19 cellular contexts compared by ENCODE assay signal in the genomic region with DNA sequence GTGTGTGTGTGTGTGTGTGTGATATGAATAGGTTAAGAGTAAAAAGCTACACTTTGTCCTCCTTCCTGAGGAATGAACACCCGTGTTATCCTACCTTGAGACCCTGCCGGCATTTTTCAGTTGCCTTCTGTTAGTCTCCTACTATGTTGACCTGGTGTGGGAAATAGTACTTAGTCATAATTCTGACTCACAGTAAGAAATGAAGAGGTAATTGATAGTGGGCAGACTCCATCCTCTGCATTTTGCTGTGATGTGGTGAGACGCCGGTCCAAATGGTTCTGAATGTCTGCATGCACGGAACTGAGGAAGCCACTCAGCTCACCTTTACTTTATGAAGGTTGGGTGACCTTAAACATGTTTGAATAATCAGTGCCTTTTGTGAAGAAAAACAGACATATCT. TPM values are rescaled to one million over a fixed set of nuclear protein-coding genes. Genes with fewer than 3 reads are reported as not detected.
A peak's percentile ranks its signal among the peaks of the same experiment; 100 is the strongest.
DNase-seq lines count a peak whose midpoint lies in the region; FAIRE-seq and TF ChIP-seq lines count a peak whose summit lies in the region.
"Had no signal": no experiment of that assay in that cellular context is flagged by ENCODE, and none has a peak within 500 bp of the region (broad histone marks: within the 10 kb centered on the region; RNA-seq: fewer than 3 reads in every experiment).

No MANE protein-coding gene starts in this region.

- no peaks in the 10 kb centered on the region for H3K36me3 ChIP-seq in smooth muscle cell (ENCODE audit: low read depth)
- H3K36me3 ChIP-seq: colonic mucosa, gastrocnemius medialis, lower lobe of right lung, pancreas, Peyer's patch, tibial artery, WERI-Rb-1 had no signal

- H3K27ac ChIP-seq in smooth muscle cell (ENCODE audit: low read depth): peak overlapping the region; percentile 47
- H3K27ac ChIP-seq: colonic mucosa, gastrocnemius medialis, lower lobe of right lung, pancreas, Peyer's patch, tibial artery, WERI-Rb-1 had no signal

- H3F3A ChIP-seq in smooth muscle cell (ENCODE audit: low read depth): no peaks in the 10 kb centered on the region

- DNase-seq in activated naive CD4-positive, alpha-beta T cell treated with anti-CD3 and anti-CD28 coated beads for 36 hours: no peak
- peak; percentile 41 for DNase-seq in RCC 7860 (ENCODE audit: low spot score)
- DNase-seq in astrocyte of the hippocampus (ENCODE audit: low read depth, low spot score): peak; percentile 39
- no peak for DNase-seq in smooth muscle cell (lab: John Stamatoyannopoulos, UW; ENCODE audit: unreplicated experiment)
- DNase-seq in dermis blood vessel endothelial cell: no peak
- no peak for DNase-seq in CD14-positive monocyte (ENCODE audit: low spot score)
- DNase-seq in cerebellar cortex (ENCODE audit: low spot score): no peak
- DNase-seq: AML-193, anterior cingulate cortex, colonic mucosa, gastrocnemius medialis, lower lobe of right lung, NCI-H146, pancreas, Peyer's patch, SW 1271, tibial artery, WERI-Rb-1 had no signal

- peak overlapping the region; percentile 95 for H3K27ac Mint-ChIP-seq in activated naive CD4-positive, alpha-beta T cell treated with anti-CD3 and anti-CD28 coated beads, Interleukin-2, amount 50 U/mL, for 24 hours
- no peak overlapping the region for H3K27ac Mint-ChIP-seq in activated naive CD4-positive, alpha-beta T cell treated with anti-CD3 and anti-CD28 coated beads for 36 hours
- H3K27ac Mint-ChIP-seq in CD14-positive monocyte: no peak overlapping the region

- no peaks in the 10 kb centered on the region for H3K9me3 Mint-ChIP-seq in activated naive CD4-positive, alpha-beta T cell treated with anti-CD3 and anti-CD28 coated beads, Interleukin-2, amount 50 U/mL, for 24 hours
- H3K9me3 Mint-ChIP-seq in activated naive CD4-positive, alpha-beta T cell treated with anti-CD3 and anti-CD28 coated beads for 36 hours: no peaks in the 10 kb centered on the region
- peaks cover 0 to 3% (median 2%) of the 10 kb centered on the region in 7 donors for H3K9me3 Mint-ChIP-seq in CD14-positive monocyte

- H3K27me3 Mint-ChIP-seq in activated naive CD4-positive, alpha-beta T cell treated with anti-CD3 and anti-CD28 coated beads, Interleukin-2, amount 50 U/mL, for 24 hours: no peaks in the 10 kb centered on the region
- no peaks in the 10 kb centered on the region for H3K27me3 Mint-ChIP-seq in activated naive CD4-positive, alpha-beta T cell treated with anti-CD3 and anti-CD28 coated beads for 36 hours (ENCODE audit: low read depth)
- peaks cover 0 to 1% (median 0%) of the 10 kb centered on the region in 3 donors for H3K27me3 Mint-ChIP-seq in CD14-positive monocyte (ENCODE audit: low read depth in 3 of 3)

- no peaks in the 10 kb centered on the region for H3K79me2 ChIP-seq in smooth muscle cell (ENCODE audit: low read depth)

- peak overlapping the region; percentile 68 for H3K4me3 Mint-ChIP-seq in activated naive CD4-positive, alpha-beta T cell treated with anti-CD3 and anti-CD28 coated beads, Interleukin-2, amount 50 U/mL, for 24 hours
- no peak overlapping the region for H3K4me3 Mint-ChIP-seq in activated naive CD4-positive, alpha-beta T cell treated with anti-CD3 and anti-CD28 coated beads for 36 hours
- H3K4me3 Mint-ChIP-seq in CD14-positive monocyte: no peak overlapping the region

- H3K36me3 Mint-ChIP-seq in activated naive CD4-positive, alpha-beta T cell treated with anti-CD3 and anti-CD28 coated beads, Interleukin-2, amount 50 U/mL, for 24 hours: peaks cover 3% of the 10 kb centered on the region
- H3K36me3 Mint-ChIP-seq in activated naive CD4-positive, alpha-beta T cell treated with anti-CD3 and anti-CD28 coated beads for 36 hours (ENCODE audit: low read depth): no peaks in the 10 kb centered on the region
- H3K36me3 Mint-ChIP-seq in CD14-positive monocyte: peaks cover 81 to 83% of the 10 kb centered on the region in 2 donors

- no peak overlapping the region for H3K4me3 ChIP-seq in smooth muscle cell
- H3K4me3 ChIP-seq: colonic mucosa, gastrocnemius medialis, lower lobe of right lung, pancreas, Peyer's patch, tibial artery had no signal

- H2AFZ ChIP-seq in smooth muscle cell (ENCODE audit: low read depth): no peak overlapping the region

- intact Hi-C loops in activated naive CD4-positive, alpha-beta T cell treated with anti-CD3 and anti-CD28 coated beads for 36 hours (cut with micrococcal nuclease): no loop called here
- intact Hi-C loops in CD14-positive monocyte (cut with micrococcal nuclease): no loop called here

- CTCF ChIA-PET in activated naive CD4-positive, alpha-beta T cell treated with anti-CD3 and anti-CD28 coated beads for 36 hours (lab: Charles Lee): no interaction called here

- H3K9me3 ChIP-seq in smooth muscle cell (replicated peaks; ENCODE audit: low read depth): no peaks in the 10 kb centered on the region
- H3K9me3 ChIP-seq: colonic mucosa, gastrocnemius medialis, lower lobe of right lung, pancreas, Peyer's patch, tibial artery had no signal

- no peak overlapping the region for H3K9ac ChIP-seq in smooth muscle cell (ENCODE audit: low read depth)

- WGBS in smooth muscle cell (ENCODE audit: low lambda C conversion rate): 38% methylated on average over 5 of the region's 5 CpGs

- peak; percentile 56 for FAIRE-seq in RCC 7860 (lab: Jason Lieb, UNC)
- FAIRE-seq: pancreas had no signal

- peak overlapping the region; percentile 42 for H3K4me2 ChIP-seq in smooth muscle cell

- H3K27me3 ChIP-seq in smooth muscle cell (ENCODE audit: low read depth): no peaks in the 10 kb centered on the region
- H3K27me3 ChIP-seq: colonic mucosa, gastrocnemius medialis, pancreas, Peyer's patch, tibial artery had no signal

- TF ChIP-seq CTCF in smooth muscle cell (IDR thresholded peaks at IDR 0.05; ENCODE audit: borderline replicate concordance, insufficient read depth, poor library complexity, severe bottlenecking) (no peak), CD14-positive monocyte (IDR thresholded peaks at IDR 0.05) (no peak)

- no peaks in the 10 kb centered on the region for H4K20me1 ChIP-seq in smooth muscle cell (ENCODE audit: low read depth)

- no peaks in the 10 kb centered on the region for H3K4me1 ChIP-seq in smooth muscle cell (ENCODE audit: low read depth)
- H3K4me1 ChIP-seq: colonic mucosa, gastrocnemius medialis, pancreas, Peyer's patch, tibial artery had no signal

- peaks cover 70% of the 10 kb centered on the region for H3K4me1 Mint-ChIP-seq in activated naive CD4-positive, alpha-beta T cell treated with anti-CD3 and anti-CD28 coated beads, Interleukin-2, amount 50 U/mL, for 24 hours
- H3K4me1 Mint-ChIP-seq in activated naive CD4-positive, alpha-beta T cell treated with anti-CD3 and anti-CD28 coated beads for 36 hours (ENCODE audit: low read depth): peaks cover 43% of the 10 kb centered on the region
- peaks cover 13% of the 10 kb centered on the region for H3K4me1 Mint-ChIP-seq in CD14-positive monocyte

RNA-seq across cellular contexts. Expression of a gene that starts 12.6 kb away (rescaled TPM):
- 1 to 10 TPM in 1 of 2 experiments, under 1 TPM in 1; 0.83 to 1.1 TPM for total RNA-seq in activated naive CD4-positive, alpha-beta T cell treated with anti-CD3 and anti-CD28 coated beads for 36 hours
- total RNA-seq in smooth muscle cell: 0.81 and 0.85 TPM in 2 replicates
- 2.0 and 3.1 TPM in 2 replicates for polyA plus RNA-seq in smooth muscle cell
- 0.17 and 0.19 TPM in 2 replicates for total RNA-seq in dermis blood vessel endothelial cell
- polyA plus RNA-seq in CD14-positive monocyte: 100 to 1,000 TPM in 1 of 2 donors, 10 to 100 TPM in 1; 54.7 to 101 TPM

RNA-seq across cellular contexts. Expression of a gene that starts 45.9 kb away (rescaled TPM):
- 100 to 1,000 TPM; 113 to 122 TPM for total RNA-seq in activated naive CD4-positive, alpha-beta T cell treated with anti-CD3 and anti-CD28 coated beads for 36 hours
- 4.9 and 16.2 TPM in 2 replicates for total RNA-seq in smooth muscle cell
- 8.2 and 8.8 TPM in 2 replicates for polyA plus RNA-seq in smooth muscle cell
- total RNA-seq in dermis blood vessel endothelial cell: 14.3 and 21.9 TPM in 2 replicates
- polyA plus RNA-seq in CD14-positive monocyte: 1 to 10 TPM; 5.6 to 8.0 TPM

Comparison
In these comparisons a context has a peak if more than half of its experiments do, and no peak if none do; other contexts are left out.
1. DNase-seq: peak in RCC 7860 (single experiment) and astrocyte of the hippocampus (single experiment); none in activated naive CD4-positive, alpha-beta T cell treated with anti-CD3 and anti-CD28 coated beads for 36 hours (single experiment), smooth muscle cell (single experiment), dermis blood vessel endothelial cell (single experiment), CD14-positive monocyte (single experiment) and cerebellar cortex (single experiment).